8 cellular contexts compared by ENCODE assay signal in the genomic region with DNA sequence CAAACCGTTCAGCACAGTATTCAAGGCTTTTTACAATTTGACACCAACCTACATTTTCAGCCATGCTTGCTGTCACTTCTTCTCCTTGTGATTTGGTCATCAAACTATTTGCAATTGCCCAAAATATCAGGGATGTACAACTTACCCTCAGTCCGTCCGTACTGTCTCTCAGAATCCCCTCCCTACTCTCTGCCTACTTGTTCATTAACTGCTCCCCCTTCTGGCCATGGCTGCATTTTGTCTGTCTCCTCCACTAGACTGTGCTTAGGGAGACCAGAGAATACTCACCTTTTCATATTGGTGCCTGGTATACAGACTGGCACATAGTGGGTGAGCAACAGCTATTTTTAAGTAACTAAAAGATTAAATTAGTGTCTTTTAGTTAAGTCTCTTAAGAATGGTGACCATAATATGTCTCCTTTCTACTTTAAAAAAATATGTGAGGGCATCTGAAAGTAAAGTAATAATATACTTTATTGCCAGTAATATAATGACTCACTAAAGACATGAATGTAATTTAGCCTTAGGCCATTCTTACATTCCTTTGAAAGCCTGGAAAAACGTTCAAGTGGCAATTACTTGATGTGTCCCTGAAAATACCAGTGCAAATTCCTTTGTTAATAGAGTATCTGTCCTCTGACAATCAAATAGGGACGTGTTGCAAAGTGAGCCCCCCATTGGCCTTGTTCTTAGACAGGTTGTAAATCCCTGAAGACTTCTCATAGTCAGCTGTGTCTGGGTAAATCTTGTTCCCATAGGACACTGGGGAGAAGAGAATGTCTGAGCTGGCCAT. TPM values are rescaled to one million over a fixed set of nuclear protein-coding genes. Genes with fewer than 3 reads are reported as not detected.
DNase-seq lines count a peak whose midpoint lies in the region; ATAC-seq and TF ChIP-seq lines count a peak whose summit lies in the region.

No MANE protein-coding gene starts in this region.

- peak; percentile 59 for DNase-seq in DND-41
- DNase-seq in Kasumi-1 (lab: John Stamatoyannopoulos, UW) = peak; percentile 57 to 84
- peak; percentile 40 for DNase-seq in fibroblast of gingiva (ENCODE audit: low read depth)
- DNase-seq in osteocyte (ENCODE audit: extremely low spot score, unreplicated experiment) = no peak
- no peak for DNase-seq in ureter (ENCODE audit: low spot score)

- no peak overlapping the region for H3K4me3 ChIP-seq in DND-41 (ENCODE audit: low read depth in 1 of 2, low read length in 2 of 2)

- no peak overlapping the region for H3K27ac ChIP-seq in DND-41 (ENCODE audit: low read length)
- no peak overlapping the region for H3K27ac ChIP-seq in VCaP

- peaks cover 9% of the 10 kb centered on the region for H3K4me1 Mint-ChIP-seq in osteocyte (ENCODE audit: unreplicated experiment)

- no peak overlapping the region for H3K4me2 ChIP-seq in DND-41 (ENCODE audit: insufficient read depth, low read length)

- H3K27me3 ChIP-seq in DND-41 (ENCODE audit: insufficient read depth, low read length, poor library complexity) = peaks cover 13% of the 10 kb centered on the region

- H2AFZ ChIP-seq in DND-41 (ENCODE audit: low read depth, low read length) = no peak overlapping the region

- ATAC-seq in DND-41 (ENCODE audit: insufficient read depth, low read depth) (peak; percentile 85), GM19467 (IDR thresholded peaks at IDR 0.05; ENCODE audit: unreplicated experiment) (peak; percentile 70), HG03196 (IDR thresholded peaks at IDR 0.05; ENCODE audit: unreplicated experiment) (no peak)

- no peak overlapping the region for H3K4me3 Mint-ChIP-seq in osteocyte (ENCODE audit: unreplicated experiment)

- H3K79me2 ChIP-seq in DND-41 (ENCODE audit: insufficient read depth, low read length) = no peaks in the 10 kb centered on the region

- H3K36me3 ChIP-seq in DND-41 (ENCODE audit: insufficient read depth, low read length) = no peaks in the 10 kb centered on the region

- H3K9me3 Mint-ChIP-seq in osteocyte (ENCODE audit: unreplicated experiment) = no peaks in the 10 kb centered on the region

- peaks cover 26% of the 10 kb centered on the region for H3K27me3 Mint-ChIP-seq in osteocyte (ENCODE audit: unreplicated experiment)

- H3K9ac ChIP-seq in DND-41 (ENCODE audit: low read depth, low read length) = no peak overlapping the region

- no peak overlapping the region for H3K27ac Mint-ChIP-seq in osteocyte (ENCODE audit: unreplicated experiment)

- H3K9me3 ChIP-seq in DND-41 (ENCODE audit: insufficient read depth, low read length, severe bottlenecking) = no peaks in the 10 kb centered on the region

- TF ChIP-seq CTCF in DND-41 (IDR thresholded peaks at IDR 0.05; ENCODE audit: borderline replicate concordance, extremely low read depth, low read length, poor library complexity, severe bottlenecking) (peak; percentile 68), VCaP (conservative IDR thresholded peaks at IDR 0.05) (peak; percentile 54; the same call in 1 of the 2 replicates), osteocyte (IDR thresholded peaks at IDR 0.05) (peak; percentile 46)

- no peaks in the 10 kb centered on the region for H3K36me3 Mint-ChIP-seq in osteocyte (ENCODE audit: unreplicated experiment)

- no peaks in the 10 kb centered on the region for H4K20me1 ChIP-seq in DND-41 (ENCODE audit: insufficient read depth, low read length)

- H3K4me1 ChIP-seq in DND-41 (ENCODE audit: insufficient read depth, low read length) = no peaks in the 10 kb centered on the region

RNA-seq across cellular contexts. Expression of gene PRLR, which starts 27.8 kb away (rescaled TPM):
- 0.08 and 0.30 TPM in 2 replicates for total RNA-seq in osteocyte
- 6.2 TPM for total RNA-seq in ureter

Comparison
In these comparisons a context has a peak if more than half of its experiments do, and no peak if none do; other contexts are left out.
1. DNase-seq: peak in DND-41 (single experiment), Kasumi-1 (2 of 2) and fibroblast of gingiva (single experiment); none in osteocyte (single experiment) and ureter (single experiment).
2. Peak in every context shown above with its lines, with median percentiles within 50 percentile points of each other: CTCF ChIP-seq.